In genomic region chr2:23380562-23381065, GRCh38 we compare ENCODE assay signal across 8 cellular contexts. TPM values are rescaled to one million over a fixed set of nuclear protein-coding genes. Genes with fewer than 3 reads are reported as not detected.
A peak's percentile ranks its signal among the peaks of the same experiment; 100 is the strongest.
DNase-seq lines count a peak whose midpoint lies in the region; ATAC-seq, FAIRE-seq and TF ChIP-seq lines count a peak whose summit lies in the region.

No MANE protein-coding gene starts in this region.

- H3K27ac ChIP-seq in kidney (ENCODE audit: low read depth in 2 of 2, low read length in 2 of 2) (peak overlapping the region; percentile 35 to 37), transverse colon (no peak overlapping the region)

- H3K9ac ChIP-seq in kidney (ENCODE audit: low read length in 2 of 2): peak overlapping the region in 1 of 2 donors; percentile 31

- no peaks in the 10 kb centered on the region for H3K36me3 Mint-ChIP-seq in activated CD4-positive, alpha-beta memory T cell treated with anti-CD3 and anti-CD28 coated beads for 36 hours
- no peaks in the 10 kb centered on the region for H3K36me3 Mint-ChIP-seq in activated CD4-positive, alpha-beta memory T cell treated with anti-CD3 and anti-CD28 coated beads, Interleukin-2, amount 10 ng/mL, durations not matched to agents 7 days and 5 days (ENCODE audit: low read depth)
- H3K36me3 Mint-ChIP-seq in T-helper 17 cell (ENCODE audit: low read depth): peaks cover 2% of the 10 kb centered on the region

- TF ChIP-seq POLR2A in transverse colon (IDR thresholded peaks at IDR 0.05): no peak

- H3K4me3 Mint-ChIP-seq in activated CD4-positive, alpha-beta memory T cell treated with anti-CD3 and anti-CD28 coated beads for 36 hours: peak overlapping the region; percentile 59
- no peak overlapping the region for H3K4me3 Mint-ChIP-seq in activated CD4-positive, alpha-beta memory T cell treated with anti-CD3 and anti-CD28 coated beads, Interleukin-2, amount 10 ng/mL, durations not matched to agents 7 days and 5 days
- peak overlapping the region; percentile 78 for H3K4me3 Mint-ChIP-seq in T-helper 17 cell

- ATAC-seq in HG03196 (IDR thresholded peaks at IDR 0.05; ENCODE audit: unreplicated experiment): peak; percentile 48
- ATAC-seq in T-helper 17 cell: peak; percentile 50
- no peak for ATAC-seq in HG03565 (IDR thresholded peaks at IDR 0.05; ENCODE audit: unreplicated experiment)

- WGBS in transverse colon (ENCODE audit: low coverage in 1 of 2), 2 donors: 25% methylated on average over 4 of the region's 4 CpGs; no CpG with 5 or more reads in 1 of the 2 donors

- TF ChIP-seq CTCF in kidney (IDR thresholded peaks at IDR 0.05; ENCODE audit: borderline replicate concordance, extremely low read depth, insufficient read depth): no peak
- no peak for TF ChIP-seq CTCF in transverse colon (IDR thresholded peaks at IDR 0.05)

- peak overlapping the region; percentile 53 for H3K27ac Mint-ChIP-seq in activated CD4-positive, alpha-beta memory T cell treated with anti-CD3 and anti-CD28 coated beads for 36 hours
- H3K27ac Mint-ChIP-seq in activated CD4-positive, alpha-beta memory T cell treated with anti-CD3 and anti-CD28 coated beads, Interleukin-2, amount 10 ng/mL, durations not matched to agents 7 days and 5 days: no peak overlapping the region
- peak overlapping the region; percentile 68 for H3K27ac Mint-ChIP-seq in T-helper 17 cell

- CTCF ChIA-PET in activated CD4-positive, alpha-beta memory T cell treated with anti-CD3 and anti-CD28 coated beads for 36 hours (lab: Charles Lee): no interaction called here
- CTCF ChIA-PET in activated CD4-positive, alpha-beta memory T cell treated with anti-CD3 and anti-CD28 coated beads, Interleukin-2, amount 10 ng/mL, durations not matched to agents 7 days and 5 days (lab: Charles Lee): no interaction called here

- peaks cover 20% of the 10 kb centered on the region for H3K4me1 Mint-ChIP-seq in activated CD4-positive, alpha-beta memory T cell treated with anti-CD3 and anti-CD28 coated beads for 36 hours (ENCODE audit: low read depth)
- H3K4me1 Mint-ChIP-seq in activated CD4-positive, alpha-beta memory T cell treated with anti-CD3 and anti-CD28 coated beads, Interleukin-2, amount 10 ng/mL, durations not matched to agents 7 days and 5 days: peaks cover 19% of the 10 kb centered on the region
- peaks cover 11% of the 10 kb centered on the region for H3K4me1 Mint-ChIP-seq in T-helper 17 cell

- no peak for TF ChIP-seq EP300 in transverse colon (IDR thresholded peaks at IDR 0.05; ENCODE audit: low read depth)

- no peaks in the 10 kb centered on the region for H3K9me3 Mint-ChIP-seq in activated CD4-positive, alpha-beta memory T cell treated with anti-CD3 and anti-CD28 coated beads for 36 hours
- no peaks in the 10 kb centered on the region for H3K9me3 Mint-ChIP-seq in activated CD4-positive, alpha-beta memory T cell treated with anti-CD3 and anti-CD28 coated beads, Interleukin-2, amount 10 ng/mL, durations not matched to agents 7 days and 5 days

- H3K36me3 ChIP-seq in kidney (ENCODE audit: control insufficient read depth in 1 of 2, insufficient read depth in 2 of 2, low read length in 2 of 2) (no peaks in the 10 kb centered on the region), H7 (replicated peaks; ENCODE audit: control insufficient read depth, insufficient read depth, low read length) (no peaks in the 10 kb centered on the region), transverse colon (no peaks in the 10 kb centered on the region)

- intact Hi-C loops in activated CD4-positive, alpha-beta memory T cell treated with anti-CD3 and anti-CD28 coated beads for 36 hours (cut with micrococcal nuclease): loop anchor here (5.0 to 10.0 kb wide), 2 partner anchors 72 to 184 kb away; no protein-coding TSS in a partner anchor
- intact Hi-C loops in kidney (cut with DNase I): no loop called here
- intact Hi-C loops in transverse colon (cut with DNase I; ENCODE audit: low total_unique reads): loop anchor here (10.0 kb wide), 1 partner anchor 244 kb away; no protein-coding TSS in a partner anchor

- peak overlapping the region; percentile 46 to 48 for H3K4me3 ChIP-seq in kidney (ENCODE audit: low read length in 2 of 2)
- no peak overlapping the region for H3K4me3 ChIP-seq in H7 (ENCODE audit: insufficient read depth, low read depth, low read length)
- no peak overlapping the region for H3K4me3 ChIP-seq in transverse colon

- no peak for FAIRE-seq in kidney (lab: Jason Lieb, UNC)

- H3K27me3 Mint-ChIP-seq in activated CD4-positive, alpha-beta memory T cell treated with anti-CD3 and anti-CD28 coated beads for 36 hours: peaks cover 32% of the 10 kb centered on the region
- peaks cover 61% of the 10 kb centered on the region for H3K27me3 Mint-ChIP-seq in activated CD4-positive, alpha-beta memory T cell treated with anti-CD3 and anti-CD28 coated beads, Interleukin-2, amount 10 ng/mL, durations not matched to agents 7 days and 5 days
- peaks cover 33% of the 10 kb centered on the region for H3K27me3 Mint-ChIP-seq in T-helper 17 cell

- POLR2A ChIA-PET in activated CD4-positive, alpha-beta memory T cell treated with anti-CD3 and anti-CD28 coated beads for 36 hours (lab: Charles Lee): no interaction called here
- POLR2A ChIA-PET in activated CD4-positive, alpha-beta memory T cell treated with anti-CD3 and anti-CD28 coated beads, Interleukin-2, amount 10 ng/mL, durations not matched to agents 7 days and 5 days (lab: Charles Lee): no interaction called here

- H3K27me3 ChIP-seq in H7 (ENCODE audit: control insufficient read depth, insufficient read depth, low read length) (peaks cover 14% of the 10 kb centered on the region), transverse colon (no peaks in the 10 kb centered on the region)

- H3K9me3 ChIP-seq in T-helper 17 cell (ENCODE audit: control insufficient read depth, low read length, poor library complexity, severe bottlenecking) (no peaks in the 10 kb centered on the region), kidney (ENCODE audit: control insufficient read depth in 1 of 2, low read length in 2 of 2) (no peaks in the 10 kb centered on the region), transverse colon (no peaks in the 10 kb centered on the region)

- in situ Hi-C loops in transverse colon (cut with MboI; ENCODE audit: low pct_ligation_motif_present in 1 of 4, low pct_unique_long_range_greater_than_20kb in 1 of 4, low sequenced_read_pairs in 3 of 4): no loop called here

- peaks cover 0 to 4% of the 10 kb centered on the region in 2 donors for H3K4me1 ChIP-seq in kidney (ENCODE audit: control insufficient read depth in 1 of 2, insufficient read depth in 1 of 2, low read depth in 1 of 2, low read length in 2 of 2)
- H3K4me1 ChIP-seq in transverse colon: peaks cover 0 to 13% (median 8%) of the 10 kb centered on the region in 4 donors

- peak; percentile 72 for DNase-seq in activated CD4-positive, alpha-beta memory T cell treated with anti-CD3 and anti-CD28 coated beads for 36 hours
- no peak for DNase-seq in activated CD4-positive, alpha-beta memory T cell treated with anti-CD3 and anti-CD28 coated beads, Interleukin-2, amount 10 ng/mL, durations not matched to agents 7 days and 5 days
- DNase-seq in T-helper 17 cell: no peak
- no peak for DNase-seq in kidney
- DNase-seq in H7: no peak
- no peak for DNase-seq in transverse colon

RNA-seq across cellular contexts. Expression of gene KLHL29, which starts 4.4 kb away (rescaled TPM):
- total RNA-seq in activated CD4-positive, alpha-beta memory T cell treated with anti-CD3 and anti-CD28 coated beads for 36 hours: under 1 TPM; 0.88 to 0.99 TPM
- under 1 TPM; 0.10 to 0.33 TPM for total RNA-seq in activated CD4-positive, alpha-beta memory T cell treated with anti-CD3 and anti-CD28 coated beads, Interleukin-2, amount 10 ng/mL, durations not matched to agents 7 days and 5 days
- total RNA-seq in T-helper 17 cell: 1 to 10 TPM in 1 of 2 donors, under 1 TPM in 1; 0.42 to 1.1 TPM
- total RNA-seq in kidney: 10.5 TPM
- 1.5 TPM for polyA plus RNA-seq in kidney (ENCODE audit: insufficient read depth, low read depth, low replicate concordance)
- total RNA-seq in H7 (2014; rRNA removed; shearing (Covaris generic)): 6.2 and 11.9 TPM in 2 replicates
- total RNA-seq in transverse colon: 10 to 100 TPM in 1 of 4 donors, 1 to 10 TPM in 3; 3.3 to 16.5 (median 5.8) TPM

Comparison
In these comparisons a context has a peak if more than half of its experiments do, and no peak if none do; other contexts are left out.
1. H3K27ac ChIP-seq: peak in kidney (2 of 2); none in transverse colon (0 of 4).
2. H3K4me3 ChIP-seq: peak in kidney (2 of 2); none in H7 (single experiment) and transverse colon (0 of 4).